25 cellular contexts compared by ENCODE assay signal in genomic region chr1:166184897-166185296, GRCh38. TPM values are rescaled to one million over a fixed set of nuclear protein-coding genes. Genes with fewer than 3 reads are reported as not detected.
A peak's percentile ranks its signal among the peaks of the same experiment; 100 is the strongest.
DNase-seq lines count a peak whose midpoint lies in the region; ATAC-seq and TF ChIP-seq lines count a peak whose summit lies in the region.
"Had no signal": no experiment of that assay in that cellular context is flagged by ENCODE, and none has a peak within 500 bp of the region (broad histone marks: within the 10 kb centered on the region; RNA-seq: fewer than 3 reads in every experiment).

No MANE protein-coding gene starts in this region.

- no peak overlapping the region for H3K4me3 Mint-ChIP-seq in GM23338
- H3K4me3 Mint-ChIP-seq: activated naive CD4-positive, alpha-beta T cell treated with anti-CD3 and anti-CD28 coated beads, Interleukin-2, amount 10 ng/mL, durations not matched to agents 7 days and 5 days; CD4-positive, alpha-beta T cell; neural progenitor cell; stimulated activated memory B cell treated with anti-CD40 and anti-IgM and Interleukin-4, amounts not matched to agents 10 μg/mL and 1 μg/mL and 100 μg/mL, for 72 hours had no signal

- 0 out of 2 replicates have a peak, but pooled peaks cover 9% of the 10 kb centered on the region for H3K9me2 ChIP-seq in GM23338 (ENCODE audit: insufficient read depth)

- no peaks in the 10 kb centered on the region for H3K9me3 Mint-ChIP-seq in GM23338
- H3K9me3 Mint-ChIP-seq: activated naive CD4-positive, alpha-beta T cell treated with anti-CD3 and anti-CD28 coated beads, Interleukin-2, amount 10 ng/mL, durations not matched to agents 7 days and 5 days; CD4-positive, alpha-beta T cell; neural progenitor cell; stimulated activated memory B cell treated with anti-CD40 and anti-IgM and Interleukin-4, amounts not matched to agents 10 μg/mL and 1 μg/mL and 100 μg/mL, for 72 hours had no signal

- no peak overlapping the region for H3K4me3 ChIP-seq in GM23338
- no peak overlapping the region for H3K4me3 ChIP-seq in brain microvascular endothelial cell (ENCODE audit: low read depth, low read length)
- H3K4me3 ChIP-seq: gastroesophageal sphincter, left lung, neural progenitor cell had no signal

- no peak overlapping the region for H3K4me2 ChIP-seq in GM23338
- H3K4me2 ChIP-seq: neural progenitor cell had no signal

- peaks cover 15% of the 10 kb centered on the region for H3K4me1 Mint-ChIP-seq in GM23338
- H3K4me1 Mint-ChIP-seq: activated naive CD4-positive, alpha-beta T cell treated with anti-CD3 and anti-CD28 coated beads, Interleukin-2, amount 10 ng/mL, durations not matched to agents 7 days and 5 days; neural progenitor cell; stimulated activated memory B cell treated with anti-CD40 and anti-IgM and Interleukin-4, amounts not matched to agents 10 μg/mL and 1 μg/mL and 100 μg/mL, for 72 hours had no signal

- DNase-seq in GM23338 (ENCODE audit: low spot score) (no peak), SW480 (ENCODE audit: low spot score) (peak; percentile 58), foreskin keratinocyte (peak; percentile 37 to 47), renal cortical epithelial cell (ENCODE audit: low read depth) (peak; percentile 92), DMS114 treated with DMSO at 0.1 percent for 48 hours (lab: John Stamatoyannopoulos, UW; ENCODE audit: unreplicated experiment) (no peak), brain microvascular endothelial cell (no peak), D341Med (ENCODE audit: low spot score) (no peak)
- no peak for DNase-seq in activated CD8-positive, alpha-beta memory T cell treated with anti-CD3 and anti-CD28 coated beads, Interleukin-2, amount 50 U/mL, for 48 hours
- DNase-seq: activated naive CD4-positive, alpha-beta T cell treated with anti-CD3 and anti-CD28 coated beads, Interleukin-2, amount 10 ng/mL, durations not matched to agents 7 days and 5 days; activated T-cell treated with anti-CD3 and anti-CD28 coated beads, Interleukin-2, amount 50 U/mL, for 48 hours; CD4-positive, alpha-beta T cell; cerebellar nuclear complex; DMS79; erythroblast; left lung; NCI-H1105; NCI-H2029 treated with DMSO at 0.1 percent for 48 hours; NCI-H345; NCI-H774; SHP77; stimulated activated CD4-positive, alpha-beta T cell treated with anti-CD3 and anti-CD28 coated beads, Interleukin-1b, Interleukin-23, amount 100 ng/mL, for 48 hours had no signal

- ATAC-seq in GM23338 (no peak), foreskin keratinocyte (peak; percentile 55)
- ATAC-seq: gastroesophageal sphincter; HepG2; left lung; stimulated activated memory B cell treated with anti-CD40 and anti-IgM and Interleukin-4, amounts not matched to agents 10 μg/mL and 1 μg/mL and 100 μg/mL, for 72 hours had no signal

- H3K79me2 ChIP-seq in GM23338 (replicated peaks; ENCODE audit: insufficient read depth), result no peaks in the 10 kb centered on the region

- no peaks in the 10 kb centered on the region for H4K20me1 ChIP-seq in GM23338 (replicated peaks; ENCODE audit: insufficient read depth)

- H3K27me3 Mint-ChIP-seq in GM23338 (ENCODE audit: insufficient read depth, low read depth, poor library complexity), result no peaks in the 10 kb centered on the region
- H3K27me3 Mint-ChIP-seq: activated naive CD4-positive, alpha-beta T cell treated with anti-CD3 and anti-CD28 coated beads, Interleukin-2, amount 10 ng/mL, durations not matched to agents 7 days and 5 days had no signal

- no peaks in the 10 kb centered on the region for H3K36me3 Mint-ChIP-seq in GM23338 (ENCODE audit: low read depth)
- H3K36me3 Mint-ChIP-seq: activated naive CD4-positive, alpha-beta T cell treated with anti-CD3 and anti-CD28 coated beads, Interleukin-2, amount 10 ng/mL, durations not matched to agents 7 days and 5 days; neural progenitor cell; stimulated activated memory B cell treated with anti-CD40 and anti-IgM and Interleukin-4, amounts not matched to agents 10 μg/mL and 1 μg/mL and 100 μg/mL, for 72 hours had no signal

- H3K27ac ChIP-seq in GM23338 (ENCODE audit: low read depth) (no peak overlapping the region), foreskin keratinocyte (no peak overlapping the region), brain microvascular endothelial cell (no peak overlapping the region)
- H3K27ac ChIP-seq: gastroesophageal sphincter, left lung, neural progenitor cell had no signal

- in situ Hi-C loops in brain microvascular endothelial cell (cut with HindIII; ENCODE audit: low pct_ligation_motif_present, low sequenced_read_pairs), result no loop called here

- H3K36me3 ChIP-seq in GM23338 (ENCODE audit: insufficient read depth) (no peaks in the 10 kb centered on the region), brain microvascular endothelial cell (replicated peaks) (no peaks in the 10 kb centered on the region)
- H3K36me3 ChIP-seq: gastroesophageal sphincter, left lung, neural progenitor cell had no signal

- H2AFZ ChIP-seq in GM23338, result peak overlapping the region; percentile 80; the same call in 1 of the 2 replicates
- H2AFZ ChIP-seq: neural progenitor cell had no signal

- H3K27ac Mint-ChIP-seq in GM23338, result no peak overlapping the region
- H3K27ac Mint-ChIP-seq: activated naive CD4-positive, alpha-beta T cell treated with anti-CD3 and anti-CD28 coated beads, Interleukin-2, amount 10 ng/mL, durations not matched to agents 7 days and 5 days; CD4-positive, alpha-beta T cell; neural progenitor cell; stimulated activated memory B cell treated with anti-CD40 and anti-IgM and Interleukin-4, amounts not matched to agents 10 μg/mL and 1 μg/mL and 100 μg/mL, for 72 hours had no signal

- TF ChIP-seq CTCF in GM23338 (conservative IDR thresholded peaks at IDR 0.05; ENCODE audit: low read depth in 2 of 2) (no peak), foreskin keratinocyte (conservative IDR thresholded peaks at IDR 0.05) (no peak), brain microvascular endothelial cell (IDR thresholded peaks at IDR 0.05; ENCODE audit: low read depth, low read length, missing control alignments) (no peak)

- no peaks in the 10 kb centered on the region for H3F3A ChIP-seq in GM23338 (replicated peaks; ENCODE audit: low read depth)

- H3K4me1 ChIP-seq in GM23338 (ENCODE audit: insufficient read depth) (peaks cover 18% of the 10 kb centered on the region; the same call in 1 of the 2 replicates), foreskin keratinocyte (no peaks in the 10 kb centered on the region)
- H3K4me1 ChIP-seq: gastroesophageal sphincter, left lung, neural progenitor cell had no signal

- H3K27me3 ChIP-seq in GM23338 (ENCODE audit: insufficient read depth), result no peaks in the 10 kb centered on the region
- no peaks in the 10 kb centered on the region for H3K27me3 ChIP-seq in foreskin keratinocyte
- no peaks in the 10 kb centered on the region for H3K27me3 ChIP-seq in brain microvascular endothelial cell (replicated peaks)
- H3K27me3 ChIP-seq: left lung, neural progenitor cell had no signal

TF ChIP-seq in GM23338, 12 proteins besides CTCF, POLR2A, EP300 and RAD21 (continues in another document):
- TF ChIP-seq POLR2AphosphoS5 (IDR thresholded peaks at IDR 0.05; ENCODE audit: low read depth) (no peak), EZH2phosphoT487 (IDR thresholded peaks at IDR 0.05; ENCODE audit: unreplicated experiment) (no peak), STAT1 (IDR thresholded peaks at IDR 0.05; ENCODE audit: unreplicated experiment) (no peak), ZNF114 (CRISPR knock-in tag; IDR thresholded peaks at IDR 0.05) (no peak), EZH2 (IDR thresholded peaks at IDR 0.05; ENCODE audit: low read depth, unreplicated experiment) (no peak), JUNB (IDR thresholded peaks at IDR 0.05; ENCODE audit: unreplicated experiment) (no peak), NANOG (IDR thresholded peaks at IDR 0.05; ENCODE audit: borderline replicate concordance) (no peak), ETS1 (IDR thresholded peaks at IDR 0.05) (no peak), ZNF331 (CRISPR knock-in tag; IDR thresholded peaks at IDR 0.05; ENCODE audit: low read depth) (no peak), CREB1 (CRISPR knock-in tag; IDR thresholded peaks at IDR 0.05; ENCODE audit: low read depth) (no peak), REST (IDR thresholded peaks at IDR 0.05; ENCODE audit: unreplicated experiment) (no peak)

RNA-seq across cellular contexts. Expression of gene FAM78B, which starts 18.1 kb away (rescaled TPM):
- total RNA-seq in GM23338 (2014; rRNA removed; shearing (Covaris generic)), result 4.6 and 5.8 TPM in 2 replicates
- polyA plus RNA-seq in GM23338 (2016; fragmentation: Nextera tagmentation; extraction: Ambion mirVana) (0.73 and 1.6 TPM in 2 replicates), foreskin keratinocyte (0.06 and 0.09 TPM in 2 replicates)
- total RNA-seq in foreskin keratinocyte (0.07 TPM in 1 of 2 replicates, not detected in the other), renal cortical epithelial cell (0.25 TPM in 1 of 2 replicates, not detected in the other)

Comparison
In these comparisons a context has a peak if more than half of its experiments do, and no peak if none do; other contexts are left out.
1. DNase-seq: peak in SW480 (single experiment), foreskin keratinocyte (2 of 2) and renal cortical epithelial cell (single experiment); none in GM23338 (single experiment), DMS114 treated with DMSO at 0.1 percent for 48 hours (single experiment), activated CD8-positive, alpha-beta memory T cell treated with anti-CD3 and anti-CD28 coated beads, Interleukin-2, amount 50 U/mL, for 48 hours (single experiment), brain microvascular endothelial cell (single experiment) and D341Med (single experiment).